ENCODE assay signal across 28 cellular contexts in the genomic region with DNA sequence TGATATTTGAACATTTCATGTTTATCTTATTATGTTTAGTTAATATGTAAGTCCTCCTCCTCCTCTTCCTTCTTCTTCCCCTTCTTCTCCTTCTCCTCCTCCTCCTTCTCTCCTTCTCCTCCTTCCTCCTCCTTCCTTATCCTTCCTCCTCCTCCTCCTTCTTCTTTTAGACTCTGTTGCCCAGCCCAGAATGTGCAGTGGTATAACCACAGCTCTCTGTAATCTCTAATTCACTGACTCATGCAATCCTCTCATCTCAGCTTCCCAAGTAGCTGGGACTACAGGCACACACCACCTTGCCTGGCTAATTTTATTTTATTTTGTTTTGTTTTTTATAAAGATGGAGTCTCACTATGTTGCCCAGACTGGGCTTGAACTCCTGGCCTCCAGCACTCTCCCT.
"Had no signal": no experiment of that assay in that cellular context is flagged by ENCODE, and none has a peak within 500 bp of the region (broad histone marks: within the 10 kb centered on the region; RNA-seq: fewer than 3 reads in every experiment).

No MANE protein-coding gene starts in this region.

- H3K9me3 Mint-ChIP-seq: activated naive CD4-positive, alpha-beta T cell treated with anti-CD3 and anti-CD28 coated beads, Interleukin-2, amount 10 ng/mL, durations not matched to agents 7 days and 5 days had no signal

- H3K27ac Mint-ChIP-seq: activated CD4-positive, alpha-beta T cell treated with anti-CD3 and anti-CD28 coated beads, Interleukin-2, amount 10 ng/mL, durations not matched to agents 24 days and 14 days; activated naive CD4-positive, alpha-beta T cell treated with anti-CD3 and anti-CD28 coated beads, Interleukin-2, amount 10 ng/mL, durations not matched to agents 7 days and 5 days; activated naive CD8-positive, alpha-beta T cell treated with anti-CD3 and anti-CD28 coated beads for 36 hours; activated T-helper 2 cell treated with anti-CD3 and anti-CD28 coated beads, Interferon-gamma antibody, Interleukin-2, Interleukin-4, amounts not matched to agents 10 μg/mL and 5 μg/mL and 100 μg/mL, durations not matched to agents 14 hours and 24 hours and 36 hours; T-helper 17 cell; WTC11 had no signal

- H3K27me3 Mint-ChIP-seq: activated CD4-positive, alpha-beta T cell treated with anti-CD3 and anti-CD28 coated beads, Interleukin-2, amount 10 ng/mL, durations not matched to agents 24 days and 14 days; activated naive CD4-positive, alpha-beta T cell treated with anti-CD3 and anti-CD28 coated beads, Interleukin-2, amount 10 ng/mL, durations not matched to agents 7 days and 5 days; activated naive CD8-positive, alpha-beta T cell treated with anti-CD3 and anti-CD28 coated beads for 36 hours; T-helper 17 cell had no signal

- H3K4me3 Mint-ChIP-seq: activated CD4-positive, alpha-beta T cell treated with anti-CD3 and anti-CD28 coated beads, Interleukin-2, amount 10 ng/mL, durations not matched to agents 24 days and 14 days; activated naive CD4-positive, alpha-beta T cell treated with anti-CD3 and anti-CD28 coated beads, Interleukin-2, amount 10 ng/mL, durations not matched to agents 7 days and 5 days; activated naive CD8-positive, alpha-beta T cell treated with anti-CD3 and anti-CD28 coated beads for 36 hours; T-helper 17 cell; WTC11 had no signal

- H3K4me1 Mint-ChIP-seq: activated CD4-positive, alpha-beta T cell treated with anti-CD3 and anti-CD28 coated beads, Interleukin-2, amount 10 ng/mL, durations not matched to agents 24 days and 14 days; activated naive CD4-positive, alpha-beta T cell treated with anti-CD3 and anti-CD28 coated beads, Interleukin-2, amount 10 ng/mL, durations not matched to agents 7 days and 5 days; activated naive CD8-positive, alpha-beta T cell treated with anti-CD3 and anti-CD28 coated beads for 36 hours; T-helper 17 cell; WTC11 had no signal

- DNase-seq: activated CD4-positive, alpha-beta T cell treated with anti-CD3 and anti-CD28 coated beads, Interleukin-2, amount 50 U/mL, for 48 hours; activated CD4-positive, CD25-positive, alpha-beta regulatory T cell treated with anti-CD3 and anti-CD28 coated beads, Interleukin-2, amount 50 U/mL, for 72 hours; activated gamma-delta T cell treated with Interleukin-2 at 50 U/mL for 16 hours; activated naive CD4-positive, alpha-beta T cell treated with anti-CD3 and anti-CD28 coated beads, Interleukin-2, amount 10 ng/mL, durations not matched to agents 7 days and 5 days; activated naive CD8-positive, alpha-beta T cell treated with anti-CD3 and anti-CD28 coated beads for 36 hours; activated T-cell treated with anti-CD3 and anti-CD28 coated beads, Interleukin-2, amount 50 U/mL, for 48 hours; anterior cingulate cortex; central memory CD4-positive, alpha-beta T cell; Kasumi-1; KBM-7; NCI-H1092 treated with DMSO at 0.1 percent for 48 hours; NCI-H1417 treated with DMSO at 0.1 percent for 48 hours; NCI-H1694; NCI-H2029; NCI-H2107; NCI-H2171 treated with DMSO at 0.1 percent for 48 hours; NCI-H226; NCI-H510A; NCI-H526 treated with DMSO at 0.1 percent for 48 hours; NCI-H82; NK-92 treated with Interleukin-12 subunit alpha and Interleukin-12 subunit beta, amount 100 ng/mL, for 24 hours; PC-3; SHP77 treated with DMSO at 0.1 percent for 48 hours; T-helper 17 cell; T-helper 9 cell had no signal

- ATAC-seq: PC-3, T-helper 17 cell, WTC11 had no signal
